1 cellular context compared by ENCODE assay signal in genomic region chr19:1893791-1894190, GRCh38.
TF ChIP-seq lines count a peak whose summit lies in the region.

No MANE protein-coding gene starts in this region.

TF ChIP-seq in GM23338, 12 proteins besides CTCF, POLR2A, EP300 and RAD21:
- TF ChIP-seq CREB1 (CRISPR knock-in tag; IDR thresholded peaks at IDR 0.05; ENCODE audit: low read depth) (no peak), ZNF462 (CRISPR knock-in tag; IDR thresholded peaks at IDR 0.05) (no peak), EZH2phosphoT487 (IDR thresholded peaks at IDR 0.05; ENCODE audit: unreplicated experiment) (no peak), ZNF331 (CRISPR knock-in tag; IDR thresholded peaks at IDR 0.05; ENCODE audit: low read depth) (no peak), ZNF114 (CRISPR knock-in tag; IDR thresholded peaks at IDR 0.05) (no peak), EZH2 (IDR thresholded peaks at IDR 0.05; ENCODE audit: low read depth, unreplicated experiment) (no peak), STAT1 (IDR thresholded peaks at IDR 0.05; ENCODE audit: unreplicated experiment) (no peak)
- TF ChIP-seq, protein P1, sequence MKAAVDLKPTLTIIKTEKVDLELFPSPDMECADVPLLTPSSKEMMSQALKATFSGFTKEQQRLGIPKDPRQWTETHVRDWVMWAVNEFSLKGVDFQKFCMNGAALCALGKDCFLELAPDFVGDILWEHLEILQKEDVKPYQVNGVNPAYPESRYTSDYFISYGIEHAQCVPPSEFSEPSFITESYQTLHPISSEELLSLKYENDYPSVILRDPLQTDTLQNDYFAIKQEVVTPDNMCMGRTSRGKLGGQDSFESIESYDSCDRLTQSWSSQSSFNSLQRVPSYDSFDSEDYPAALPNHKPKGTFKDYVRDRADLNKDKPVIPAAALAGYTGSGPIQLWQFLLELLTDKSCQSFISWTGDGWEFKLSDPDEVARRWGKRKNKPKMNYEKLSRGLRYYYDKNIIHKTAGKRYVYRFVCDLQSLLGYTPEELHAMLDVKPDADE (IDR thresholded peaks at IDR 0.05) = no peak
